ENCODE assay signal across 8 cellular contexts in the genomic region with DNA sequence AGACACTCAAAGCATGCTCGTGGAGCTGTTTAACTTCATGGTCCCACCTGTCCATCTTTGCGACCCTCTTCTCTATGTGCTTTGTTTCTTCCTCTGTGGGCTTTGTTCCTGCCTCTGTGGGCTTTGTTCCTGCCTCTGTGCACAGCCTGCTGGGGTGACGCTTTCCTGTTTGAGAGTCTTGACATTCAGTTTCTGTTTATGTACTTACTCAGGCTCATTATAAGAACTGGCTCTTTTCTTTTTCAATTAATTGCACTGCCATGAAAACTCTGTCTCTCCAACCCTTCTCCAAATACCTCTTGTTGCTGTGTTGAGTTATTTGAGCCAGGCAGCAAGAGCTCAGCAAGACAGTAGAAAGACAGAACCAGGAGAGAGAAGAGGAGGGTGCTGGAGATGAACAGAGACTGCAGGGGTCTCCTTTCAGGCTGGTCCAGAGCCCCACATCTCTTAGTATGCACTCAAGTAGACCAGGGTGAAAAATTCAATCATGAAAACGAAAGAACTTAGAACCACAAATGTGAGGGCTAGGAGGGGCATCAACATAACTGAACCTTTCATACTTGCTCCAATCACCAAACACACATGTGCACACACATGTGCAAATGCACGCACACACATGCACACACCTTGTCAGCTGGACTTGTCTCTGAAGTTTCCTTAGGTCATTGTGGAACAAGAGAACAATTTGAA.
A peak's percentile ranks its signal among the peaks of the same experiment; 100 is the strongest.
DNase-seq lines count a peak whose midpoint lies in the region; ATAC-seq, FAIRE-seq and TF ChIP-seq lines count a peak whose summit lies in the region.

No MANE protein-coding gene starts in this region.

- POLR2A ChIA-PET in naive thymus-derived CD8-positive, alpha-beta T cell (lab: Charles Lee): interaction anchor here (0.6 to 3.0 kb wide), 13 partner anchors 9 to 486 kb away, joined by 3 to 23 read pairs (median 4); no protein-coding TSS in a partner anchor

- no peaks in the 10 kb centered on the region for H3K79me2 ChIP-seq in OCI-LY3 (ENCODE audit: low read length)

- peak overlapping the region; percentile 20 for H3K4me3 ChIP-seq in OCI-LY3 (ENCODE audit: low read length)
- no peak overlapping the region for H3K4me3 ChIP-seq in upper lobe of right lung

- H3K36me3 Mint-ChIP-seq in activated naive CD4-positive, alpha-beta T cell treated with anti-CD3 and anti-CD28 coated beads, Interleukin-2, amount 50 U/mL, for 72 hours: no peaks in the 10 kb centered on the region
- no peaks in the 10 kb centered on the region for H3K36me3 Mint-ChIP-seq in naive thymus-derived CD8-positive, alpha-beta T cell

- H3K27ac ChIP-seq in OCI-LY3 (ENCODE audit: low read length) (peak overlapping the region; percentile 65), upper lobe of right lung (peak overlapping the region; percentile 53)

- TF ChIP-seq CTCF in OCI-LY3 (IDR thresholded peaks at IDR 0.05; ENCODE audit: low read depth, low read length) (no peak), upper lobe of right lung (IDR thresholded peaks at IDR 0.05) (no peak)

- no peaks in the 10 kb centered on the region for H3K27me3 ChIP-seq in OCI-LY3 (ENCODE audit: low read depth, low read length)
- H3K27me3 ChIP-seq in upper lobe of right lung: no peaks in the 10 kb centered on the region

- H3K4me1 ChIP-seq in OCI-LY3 (ENCODE audit: low read length) (peaks cover 35% of the 10 kb centered on the region), upper lobe of right lung (peaks cover 16% of the 10 kb centered on the region)

- H3K4me3 Mint-ChIP-seq in naive thymus-derived CD8-positive, alpha-beta T cell: peak overlapping the region; percentile 58 to 81 (median 74)

- H2AFZ ChIP-seq in OCI-LY3 (ENCODE audit: low read depth, low read length): peak overlapping the region; percentile 95

- peak overlapping the region; percentile 66 for H3K4me2 ChIP-seq in OCI-LY3 (ENCODE audit: low read length)

- no peaks in the 10 kb centered on the region for H3K9me3 ChIP-seq in OCI-LY3 (ENCODE audit: insufficient read depth, low read length)
- H3K9me3 ChIP-seq in upper lobe of right lung: no peaks in the 10 kb centered on the region

- H3K27ac Mint-ChIP-seq in activated naive CD4-positive, alpha-beta T cell treated with anti-CD3 and anti-CD28 coated beads, Interleukin-2, amount 50 U/mL, for 72 hours: peak overlapping the region; percentile 91 to 94
- peak overlapping the region; percentile 92 to 98 (median 96) for H3K27ac Mint-ChIP-seq in naive thymus-derived CD8-positive, alpha-beta T cell

- DNase-seq in GM18507 (ENCODE audit: extremely low spot score, insufficient read length, low read depth): no peak
- DNase-seq in activated naive CD4-positive, alpha-beta T cell treated with anti-CD3 and anti-CD28 coated beads, Interleukin-2, amount 50 U/mL, for 72 hours (ENCODE audit: low spot score in 2 of 2): peak in 1 of 2 donors; percentile 48
- DNase-seq in naive thymus-derived CD8-positive, alpha-beta T cell: peak in 9 of 10 donors; percentile 13 to 75 (median 54)
- DNase-seq in upper lobe of right lung: no peak
- no peak for DNase-seq in erythroblast (lab: John Stamatoyannopoulos, UW)
- DNase-seq in NCI-H1694 (lab: John Stamatoyannopoulos, UW): no peak

- TF ChIP-seq POLR2A in erythroblast (IDR thresholded peaks at IDR 0.05; ENCODE audit: low read length): no peak

- peak; percentile 96 for FAIRE-seq in GM18507 (lab: Jason Lieb, UNC)

- no peaks in the 10 kb centered on the region for H3K36me3 ChIP-seq in OCI-LY3 (replicated peaks; ENCODE audit: low read depth, low read length)
- no peaks in the 10 kb centered on the region for H3K36me3 ChIP-seq in upper lobe of right lung

- H3K27me3 Mint-ChIP-seq in naive thymus-derived CD8-positive, alpha-beta T cell: peaks cover 0 to 5% (median 1%) of the 10 kb centered on the region in 5 donors

- intact Hi-C loops in upper lobe of right lung (cut with DNase I): loop anchor here (5.0 kb wide), 1 partner anchor 193 kb away; no protein-coding TSS in a partner anchor

- H3K9me3 Mint-ChIP-seq in activated naive CD4-positive, alpha-beta T cell treated with anti-CD3 and anti-CD28 coated beads, Interleukin-2, amount 50 U/mL, for 72 hours: peaks cover 0 to 4% of the 10 kb centered on the region in 2 donors
- H3K9me3 Mint-ChIP-seq in naive thymus-derived CD8-positive, alpha-beta T cell: no peaks in the 10 kb centered on the region

- no peaks in the 10 kb centered on the region for H4K20me1 ChIP-seq in OCI-LY3 (ENCODE audit: insufficient read depth, low read length)

- H3K9ac ChIP-seq in OCI-LY3 (ENCODE audit: low read length): peak overlapping the region; percentile 54

- peaks cover 15 to 24% (median 23%) of the 10 kb centered on the region in 4 donors for H3K4me1 Mint-ChIP-seq in naive thymus-derived CD8-positive, alpha-beta T cell

- ATAC-seq in HG02610 (IDR thresholded peaks at IDR 0.05; ENCODE audit: unreplicated experiment) (peak; percentile 89), upper lobe of right lung (peak; percentile 65)
- ATAC-seq in activated naive CD4-positive, alpha-beta T cell treated with anti-CD3 and anti-CD28 coated beads, Interleukin-2, amount 50 U/mL, for 72 hours: peak; percentile 93 to 94
- ATAC-seq in naive thymus-derived CD8-positive, alpha-beta T cell: peak; percentile 92 to 93

Comparison
In these comparisons a context has a peak if more than half of its experiments do, and no peak if none do; other contexts are left out.
1. DNase-seq: peak in naive thymus-derived CD8-positive, alpha-beta T cell (9 of 10); none in GM18507 (single experiment), upper lobe of right lung (single experiment), erythroblast (0 of 2) and NCI-H1694 (single experiment).
2. Peak in every context shown above with its lines, with median percentiles within 50 percentile points of each other: ATAC-seq.